Comparison of ENCODE assay signal across 16 cellular contexts in genomic region chr9:124960409-124960752, GRCh38. TPM values are rescaled to one million over a fixed set of nuclear protein-coding genes. Genes with fewer than 3 reads are reported as not detected.
DNase-seq lines count a peak whose midpoint lies in the region; ATAC-seq, FAIRE-seq and TF ChIP-seq lines count a peak whose summit lies in the region.
"Had no signal": no experiment of that assay in that cellular context is flagged by ENCODE, and none has a peak within 500 bp of the region (broad histone marks: within the 10 kb centered on the region; RNA-seq: fewer than 3 reads in every experiment).

No MANE protein-coding gene starts in this region.

- no peak for ATAC-seq in GM18861 (IDR thresholded peaks at IDR 0.05; ENCODE audit: unreplicated experiment)
- no peak for ATAC-seq in GM21825 (IDR thresholded peaks at IDR 0.05; ENCODE audit: unreplicated experiment)

- intact Hi-C loops in posterior vena cava (cut with DNase I), result no loop called here

- no peaks in the 10 kb centered on the region for H3K27me3 ChIP-seq in bronchial epithelial cell (ENCODE audit: control insufficient read depth, insufficient read depth, low read length)
- H3K27me3 ChIP-seq: Peyer's patch had no signal

- H3K4me3 ChIP-seq in bronchial epithelial cell (ENCODE audit: low read depth, low read length) (no peak overlapping the region), fibroblast of the aortic adventitia (ENCODE audit: low read depth, low read length) (no peak overlapping the region)
- H3K4me3 ChIP-seq: Peyer's patch had no signal

- H3K36me3 ChIP-seq in bronchial epithelial cell (ENCODE audit: control insufficient read depth, insufficient read depth, low read length), result no peaks in the 10 kb centered on the region
- H3K36me3 ChIP-seq: Peyer's patch had no signal

- FAIRE-seq in bronchial epithelial cell (lab: Jason Lieb, UNC), result no peak

- TF ChIP-seq CTCF in bronchial epithelial cell (IDR thresholded peaks at IDR 0.05; ENCODE audit: insufficient read depth, low read length, severe bottlenecking) (no peak), fibroblast of the aortic adventitia (IDR thresholded peaks at IDR 0.05; ENCODE audit: insufficient read depth, low read length) (no peak)

- DNase-seq in AG08396 (ENCODE audit: low spot score) (peak; percentile 29), NCI-H460 (ENCODE audit: extremely low read depth, low read depth) (peak; percentile 41), bronchial epithelial cell (ENCODE audit: low read depth) (peak; percentile 61), fibroblast of the aortic adventitia (ENCODE audit: low read depth) (peak; percentile 16), posterior vena cava (ENCODE audit: low spot score) (no peak)
- no peak for DNase-seq in stimulated activated naive CD4-positive, alpha-beta T cell (lab: John Stamatoyannopoulos, UW)
- DNase-seq: Caco-2, MM.1S, NCI-H1105 treated with DMSO at 0.1 percent for 48 hours, NCI-H187, NCI-H446, NCI-H774, Peyer's patch, SHP77 had no signal

RNA-seq across cellular contexts. Expression of gene GOLGA1, which starts 19.5 kb away (rescaled TPM):
- 15.2 and 16.6 TPM in 2 replicates for total RNA-seq in NCI-H460 (2014; rRNA removed; shearing (Covaris generic))
- 12.0 and 19.9 TPM in 2 replicates for polyA plus RNA-seq in NCI-H460 (2014; cell fraction: nucleus; rRNA removed)
- total RNA-seq in bronchial epithelial cell (7.9 and 9.7 TPM in 2 replicates), fibroblast of the aortic adventitia (ENCODE audit: low replicate concordance) (13.9 and 53.1 TPM in 2 replicates), posterior vena cava (10 to 100 TPM; 21.0 to 21.5 TPM)

Comparison
In these comparisons a context has a peak if more than half of its experiments do, and no peak if none do; other contexts are left out.
1. DNase-seq: peak in AG08396 (single experiment), NCI-H460 (single experiment), bronchial epithelial cell (single experiment) and fibroblast of the aortic adventitia (single experiment); none in stimulated activated naive CD4-positive, alpha-beta T cell (0 of 6) and posterior vena cava (single experiment).